1 cellular context compared by ENCODE assay signal in genomic region chr15:82304691-82305090, GRCh38. TPM values are rescaled to one million over a fixed set of nuclear protein-coding genes. Genes with fewer than 3 reads are reported as not detected.
"Had no signal": no experiment of that assay in that cellular context is flagged by ENCODE, and none has a peak within 500 bp of the region (broad histone marks: within the 10 kb centered on the region; RNA-seq: fewer than 3 reads in every experiment).

No MANE protein-coding gene starts in this region.

RNA-seq across cellular contexts. Expression of gene SAXO2, which starts 42.1 kb away (rescaled TPM):
- total RNA-seq: vagina had no signal
